Comparison of ENCODE assay signal across 10 cellular contexts in the genomic region with DNA sequence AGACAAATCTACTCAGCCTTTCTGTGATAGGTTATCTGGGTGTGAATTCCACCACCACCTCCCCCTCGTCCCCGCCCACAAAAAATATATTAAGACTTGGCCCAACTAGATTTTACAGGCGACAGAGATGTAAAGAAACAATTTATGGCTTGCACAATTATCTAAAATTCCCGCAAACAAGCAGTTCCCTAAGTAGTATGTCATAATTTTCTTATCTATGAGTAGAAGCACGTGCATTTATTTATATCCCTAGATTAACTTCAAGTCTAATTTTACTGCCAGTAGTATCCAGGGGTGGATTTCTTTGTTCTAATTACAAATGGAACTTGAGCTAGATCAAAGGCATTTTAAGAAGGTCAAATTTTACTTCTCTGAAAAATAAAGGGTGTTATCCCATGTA. TPM values are rescaled to one million over a fixed set of nuclear protein-coding genes. Genes with fewer than 3 reads are reported as not detected.
DNase-seq lines count a peak whose midpoint lies in the region; ATAC-seq and TF ChIP-seq lines count a peak whose summit lies in the region.
"Had no signal": no experiment of that assay in that cellular context is flagged by ENCODE, and none has a peak within 500 bp of the region (broad histone marks: within the 10 kb centered on the region; RNA-seq: fewer than 3 reads in every experiment).

No MANE protein-coding gene starts in this region.

- H3K27ac Mint-ChIP-seq in stimulated activated naive CD8-positive, alpha-beta T cell treated with anti-CD3 and anti-CD28 coated beads, Interleukin-15, Interleukin-2, amounts not matched to agents 100 ng/mL and 50 ng/mL, for 24 hours = no peak overlapping the region
- H3K27ac Mint-ChIP-seq in naive thymus-derived CD4-positive, alpha-beta T cell = no peak overlapping the region

- H3K4me3 Mint-ChIP-seq in stimulated activated naive CD8-positive, alpha-beta T cell treated with anti-CD3 and anti-CD28 coated beads, Interleukin-15, Interleukin-2, amounts not matched to agents 100 ng/mL and 50 ng/mL, for 24 hours = peak overlapping the region; percentile 79
- peak overlapping the region; percentile 82 to 90 (median 86) for H3K4me3 Mint-ChIP-seq in naive thymus-derived CD4-positive, alpha-beta T cell

- no peaks in the 10 kb centered on the region for H3K9me3 ChIP-seq in colonic mucosa
- no peaks in the 10 kb centered on the region for H3K9me3 ChIP-seq in naive thymus-derived CD4-positive, alpha-beta T cell (ENCODE audit: control insufficient read depth in 2 of 3, low read length in 3 of 3)

- H3K4me3 ChIP-seq in colonic mucosa = peak overlapping the region; percentile 58
- H3K4me3 ChIP-seq in naive thymus-derived CD4-positive, alpha-beta T cell (ENCODE audit: low read length) = no peak overlapping the region

- POLR2A ChIA-PET in naive thymus-derived CD4-positive, alpha-beta T cell (lab: Charles Lee) = no interaction called here

- H3K4me1 Mint-ChIP-seq in stimulated activated naive CD8-positive, alpha-beta T cell treated with anti-CD3 and anti-CD28 coated beads, Interleukin-15, Interleukin-2, amounts not matched to agents 100 ng/mL and 50 ng/mL, for 24 hours (ENCODE audit: low read depth) = peaks cover 11% of the 10 kb centered on the region
- peaks cover 10 to 13% (median 12%) of the 10 kb centered on the region in 7 donors for H3K4me1 Mint-ChIP-seq in naive thymus-derived CD4-positive, alpha-beta T cell

- H3K36me3 ChIP-seq in colonic mucosa = no peaks in the 10 kb centered on the region
- no peaks in the 10 kb centered on the region for H3K36me3 ChIP-seq in naive thymus-derived CD4-positive, alpha-beta T cell (ENCODE audit: control insufficient read depth in 2 of 3, insufficient read depth in 3 of 3, low read length in 3 of 3)
- H3K36me3 ChIP-seq: WERI-Rb-1 had no signal

- DNase-seq in stimulated activated naive CD8-positive, alpha-beta T cell treated with anti-CD3 and anti-CD28 coated beads, Interleukin-15, Interleukin-2, amounts not matched to agents 100 U/mL and 50 U/mL, for 24 hours = no peak
- DNase-seq in colonic mucosa (no peak), hypothalamus (lab: John Stamatoyannopoulos, UW) (no peak), GOT3 (lab: John Stamatoyannopoulos, UW) (no peak), pons (ENCODE audit: low spot score) (no peak)
- DNase-seq in naive thymus-derived CD4-positive, alpha-beta T cell = no peak
- DNase-seq in stimulated activated CD4-positive, alpha-beta T cell treated with anti-CD3 and anti-CD28 coated beads, Interleukin-2, amount 100 ng/mL, for 24 hours = no peak
- DNase-seq: DMS79 treated with DMSO at 0.1 percent for 48 hours had no signal

- peaks cover 57% of the 10 kb centered on the region for H3K27me3 Mint-ChIP-seq in stimulated activated naive CD8-positive, alpha-beta T cell treated with anti-CD3 and anti-CD28 coated beads, Interleukin-15, Interleukin-2, amounts not matched to agents 100 ng/mL and 50 ng/mL, for 24 hours
- H3K27me3 Mint-ChIP-seq in naive thymus-derived CD4-positive, alpha-beta T cell = peaks cover 56 to 70% (median 65%) of the 10 kb centered on the region in 5 donors

- intact Hi-C loops in colonic mucosa (cut with DNase I) = loop anchor here (5.0 kb wide), 1 partner anchor 49 kb away; no protein-coding TSS in a partner anchor
- intact Hi-C loops in naive thymus-derived CD4-positive, alpha-beta T cell (cut with micrococcal nuclease) = loop anchor here in 1 of 2 donors (5.0 to 10.0 kb wide), 3 partner anchors 49 to 131 kb away; partner anchors contain the start of gene CPED1

- no peak overlapping the region for H3K9ac ChIP-seq in colonic mucosa (ENCODE audit: low read depth in 2 of 2, low read length in 2 of 2)

- peaks cover 4% of the 10 kb centered on the region for H3K4me1 ChIP-seq in colonic mucosa
- peaks cover 0 to 8% of the 10 kb centered on the region in 2 donors for H3K4me1 ChIP-seq in naive thymus-derived CD4-positive, alpha-beta T cell (ENCODE audit: control insufficient read depth in 2 of 2, insufficient read depth in 2 of 2, low read length in 2 of 2)

- no peaks in the 10 kb centered on the region for H3K9me3 Mint-ChIP-seq in stimulated activated naive CD8-positive, alpha-beta T cell treated with anti-CD3 and anti-CD28 coated beads, Interleukin-15, Interleukin-2, amounts not matched to agents 100 ng/mL and 50 ng/mL, for 24 hours
- peaks cover 0 to 3% (median 0%) of the 10 kb centered on the region in 11 donors for H3K9me3 Mint-ChIP-seq in naive thymus-derived CD4-positive, alpha-beta T cell

- H3K36me3 Mint-ChIP-seq in stimulated activated naive CD8-positive, alpha-beta T cell treated with anti-CD3 and anti-CD28 coated beads, Interleukin-15, Interleukin-2, amounts not matched to agents 100 ng/mL and 50 ng/mL, for 24 hours (ENCODE audit: low read depth) = no peaks in the 10 kb centered on the region
- H3K36me3 Mint-ChIP-seq in naive thymus-derived CD4-positive, alpha-beta T cell = no peaks in the 10 kb centered on the region

- H3K27ac ChIP-seq in colonic mucosa = no peak overlapping the region
- H3K27ac ChIP-seq in naive thymus-derived CD4-positive, alpha-beta T cell (ENCODE audit: low read depth, low read length) = no peak overlapping the region
- H3K27ac ChIP-seq: WERI-Rb-1 had no signal

- H3K27me3 ChIP-seq in colonic mucosa = no peaks in the 10 kb centered on the region
- H3K27me3 ChIP-seq in naive thymus-derived CD4-positive, alpha-beta T cell (ENCODE audit: control insufficient read depth in 2 of 2, insufficient read depth in 2 of 2, low read length in 2 of 2) = peaks cover 13 to 15% of the 10 kb centered on the region in 2 donors

- CTCF ChIA-PET in naive thymus-derived CD4-positive, alpha-beta T cell (lab: Charles Lee) = no interaction called here

- ATAC-seq in stimulated activated naive CD8-positive, alpha-beta T cell treated with anti-CD3 and anti-CD28 coated beads, Interleukin-15, Interleukin-2, amounts not matched to agents 100 U/mL and 50 U/mL, for 24 hours = no peak
- ATAC-seq in naive thymus-derived CD4-positive, alpha-beta T cell = no peak

- no peak for TF ChIP-seq CTCF in colonic mucosa (IDR thresholded peaks at IDR 0.05)

RNA-seq across cellular contexts. Expression of gene TSPAN12, which starts 1.7 kb away (rescaled TPM):
- total RNA-seq in colonic mucosa = 10 to 100 TPM; 22.0 to 38.7 TPM
- total RNA-seq in naive thymus-derived CD4-positive, alpha-beta T cell = not detected
- polyA plus RNA-seq in naive thymus-derived CD4-positive, alpha-beta T cell = not detected

Comparison
In these comparisons a context has a peak if more than half of its experiments do, and no peak if none do; other contexts are left out.
1. RNA of gene TSPAN12, which starts 1.7 kb away (total RNA-seq): 22.0 to 38.7 TPM in colonic mucosa; not detected in naive thymus-derived CD4-positive, alpha-beta T cell; every median in the first group is over 10 times any median in the second.